In genomic region chr4:100108869-100109268, GRCh38 we compare ENCODE assay signal across 33 cellular contexts.
"Had no signal": no experiment of that assay in that cellular context is flagged by ENCODE, and none has a peak within 500 bp of the region (broad histone marks: within the 10 kb centered on the region; RNA-seq: fewer than 3 reads in every experiment).

No MANE protein-coding gene starts in this region.

- H3K4me1 ChIP-seq: adrenal gland, ascending aorta, breast epithelium, colonic mucosa, esophagus squamous epithelium, gastroesophageal sphincter, heart right ventricle had no signal

- DNase-seq: activated B cell treated with CpG ODN at 0.5 μM for 24 hours; activated CD4-positive, alpha-beta T cell treated with anti-CD3 and anti-CD28 coated beads for 48 hours; activated CD4-positive, alpha-beta T cell treated with anti-CD3 and anti-CD28 coated beads, Interleukin-2, amount 50 U/mL, for 1 hour; activated CD4-positive, alpha-beta T cell treated with anti-CD3 and anti-CD28 coated beads, Interleukin-2, amount 50 U/mL, for 48 hours; activated CD8-positive, alpha-beta memory T cell treated with anti-CD3 and anti-CD28 coated beads for 24 hours; activated CD8-positive, alpha-beta T cell treated with anti-CD3 and anti-CD28 coated beads for 36 hours; activated effector memory CD4-positive, alpha-beta T cell treated with anti-CD3 and anti-CD28 coated beads, Interleukin-2, amount 50 U/mL, for 16 hours; activated naive CD4-positive, alpha-beta T cell treated with anti-CD3 and anti-CD28 coated beads for 36 hours; activated naive CD8-positive, alpha-beta T cell treated with anti-CD3 and anti-CD28 coated beads for 36 hours; activated naive CD8-positive, alpha-beta T cell treated with anti-CD3 and anti-CD28 coated beads, Interleukin-2, amount 50 U/mL, for 24 hours; activated T-cell treated with anti-CD3 and anti-CD28 coated beads, Interleukin-2, amount 50 U/mL, for 48 hours; adrenal gland; central memory CD4-positive, alpha-beta T cell; cerebellar nuclear complex; colonic mucosa; effector CD8-positive, alpha-beta T cell; esophagus squamous epithelium; foreskin melanocyte; heart right ventricle; T1000; WERI-Rb-1 had no signal

- H3K9me3 ChIP-seq: adrenal gland, ascending aorta, breast epithelium, colonic mucosa, esophagus squamous epithelium, gastroesophageal sphincter, heart right ventricle had no signal

- H3K27me3 ChIP-seq: adrenal gland, ascending aorta, breast epithelium, cardiac muscle cell, colonic mucosa, esophagus squamous epithelium, gastroesophageal sphincter, heart right ventricle, hepatocyte had no signal

- H3K27ac ChIP-seq: adrenal gland, ascending aorta, breast epithelium, cardiac muscle cell, colonic mucosa, epithelial cell of prostate, esophagus squamous epithelium, gastroesophageal sphincter, heart right ventricle, hepatocyte, WERI-Rb-1 had no signal

- H3K4me2 ChIP-seq: hepatocyte had no signal

- H3K27me3 Mint-ChIP-seq: activated B cell treated with CpG ODN at 0.5 μM for 24 hours; activated CD8-positive, alpha-beta T cell treated with anti-CD3 and anti-CD28 coated beads for 36 hours; activated naive CD4-positive, alpha-beta T cell treated with anti-CD3 and anti-CD28 coated beads, Interleukin-2, amount 50 U/mL, for 24 hours; activated naive CD8-positive, alpha-beta T cell treated with anti-CD3 and anti-CD28 coated beads for 36 hours; activated naive CD8-positive, alpha-beta T cell treated with anti-CD3 and anti-CD28 coated beads, Interleukin-2, amount 50 U/mL, for 24 hours had no signal

- H3K79me2 ChIP-seq: hepatocyte had no signal

- H3K36me3 Mint-ChIP-seq: activated naive CD4-positive, alpha-beta T cell treated with anti-CD3 and anti-CD28 coated beads, Interleukin-2, amount 50 U/mL, for 24 hours; brain had no signal

- ATAC-seq: activated CD4-positive, CD25-positive, alpha-beta regulatory T cell treated with anti-CD3 and anti-CD28 coated beads, Interleukin-2, amount 50 U/mL, for 24 hours; activated CD8-positive, alpha-beta T cell treated with anti-CD3 and anti-CD28 coated beads for 36 hours; activated naive CD8-positive, alpha-beta T cell treated with anti-CD3 and anti-CD28 coated beads, Interleukin-2, amount 50 U/mL, for 24 hours; gastroesophageal sphincter; heart right ventricle had no signal

- H3K36me3 ChIP-seq: adrenal gland, ascending aorta, breast epithelium, cardiac muscle cell, colonic mucosa, esophagus squamous epithelium, gastroesophageal sphincter, heart right ventricle, WERI-Rb-1 had no signal

- H2AFZ ChIP-seq: hepatocyte had no signal

- H3K4me3 Mint-ChIP-seq: activated B cell treated with CpG ODN at 0.5 μM for 24 hours; activated CD8-positive, alpha-beta T cell treated with anti-CD3 and anti-CD28 coated beads for 36 hours; activated naive CD4-positive, alpha-beta T cell treated with anti-CD3 and anti-CD28 coated beads for 36 hours; activated naive CD4-positive, alpha-beta T cell treated with anti-CD3 and anti-CD28 coated beads, Interleukin-2, amount 50 U/mL, for 24 hours; activated naive CD8-positive, alpha-beta T cell treated with anti-CD3 and anti-CD28 coated beads for 36 hours; activated naive CD8-positive, alpha-beta T cell treated with anti-CD3 and anti-CD28 coated beads, Interleukin-2, amount 50 U/mL, for 24 hours; activated T-helper 1 cell treated with anti-CD3 and anti-CD28 coated beads, Interleukin-12 subunit alpha, Interleukin-12 subunit beta, Interleukin-2, Interleukin-4 antibody, amounts not matched to agents 30 ng/mL and 10 ng/mL and 1 ng/mL, durations not matched to agents 14 hours and 24 hours and 36 hours; brain; T-helper 2 cell treated with Interferon-gamma antibody and Interleukin-4, amounts not matched to agents 5 μg/mL and 100 μg/mL, for 36 hours had no signal

- H3K27ac Mint-ChIP-seq: activated B cell treated with CpG ODN at 0.5 μM for 24 hours; activated CD8-positive, alpha-beta T cell treated with anti-CD3 and anti-CD28 coated beads for 36 hours; activated naive CD4-positive, alpha-beta T cell treated with anti-CD3 and anti-CD28 coated beads for 36 hours; activated naive CD4-positive, alpha-beta T cell treated with anti-CD3 and anti-CD28 coated beads, Interleukin-2, amount 50 U/mL, for 24 hours; activated naive CD8-positive, alpha-beta T cell treated with anti-CD3 and anti-CD28 coated beads for 36 hours; activated naive CD8-positive, alpha-beta T cell treated with anti-CD3 and anti-CD28 coated beads, Interleukin-2, amount 50 U/mL, for 24 hours; activated T-helper 1 cell treated with anti-CD3 and anti-CD28 coated beads, Interleukin-12 subunit alpha, Interleukin-12 subunit beta, Interleukin-2, Interleukin-4 antibody, amounts not matched to agents 30 ng/mL and 10 ng/mL and 1 ng/mL, durations not matched to agents 14 hours and 24 hours and 36 hours; activated T-helper 2 cell treated with anti-CD3 and anti-CD28 coated beads, Interferon-gamma antibody, Interleukin-2, Interleukin-4, amounts not matched to agents 10 μg/mL and 5 μg/mL and 100 μg/mL, durations not matched to agents 14 hours and 24 hours and 36 hours; brain; T-helper 2 cell treated with Interferon-gamma antibody and Interleukin-4, amounts not matched to agents 5 μg/mL and 100 μg/mL, for 36 hours had no signal

- H3K4me3 ChIP-seq: adrenal gland, ascending aorta, breast epithelium, cardiac muscle cell, colonic mucosa, esophagus squamous epithelium, gastroesophageal sphincter, heart right ventricle, hepatocyte had no signal

- H3K9me3 Mint-ChIP-seq: activated B cell treated with CpG ODN at 0.5 μM for 24 hours; activated CD8-positive, alpha-beta T cell treated with anti-CD3 and anti-CD28 coated beads for 36 hours; activated naive CD4-positive, alpha-beta T cell treated with anti-CD3 and anti-CD28 coated beads for 36 hours; activated naive CD4-positive, alpha-beta T cell treated with anti-CD3 and anti-CD28 coated beads, Interleukin-2, amount 50 U/mL, for 24 hours; activated naive CD8-positive, alpha-beta T cell treated with anti-CD3 and anti-CD28 coated beads for 36 hours; activated naive CD8-positive, alpha-beta T cell treated with anti-CD3 and anti-CD28 coated beads, Interleukin-2, amount 50 U/mL, for 24 hours; activated T-helper 1 cell treated with anti-CD3 and anti-CD28 coated beads, Interleukin-12 subunit alpha, Interleukin-12 subunit beta, Interleukin-2, Interleukin-4 antibody, amounts not matched to agents 30 ng/mL and 10 ng/mL and 1 ng/mL, durations not matched to agents 14 hours and 24 hours and 36 hours; activated T-helper 2 cell treated with anti-CD3 and anti-CD28 coated beads, Interferon-gamma antibody, Interleukin-2, Interleukin-4, amounts not matched to agents 10 μg/mL and 5 μg/mL and 100 μg/mL, durations not matched to agents 14 hours and 24 hours and 36 hours; T-helper 2 cell treated with Interferon-gamma antibody and Interleukin-4, amounts not matched to agents 5 μg/mL and 100 μg/mL, for 36 hours had no signal
